In the genomic region with DNA sequence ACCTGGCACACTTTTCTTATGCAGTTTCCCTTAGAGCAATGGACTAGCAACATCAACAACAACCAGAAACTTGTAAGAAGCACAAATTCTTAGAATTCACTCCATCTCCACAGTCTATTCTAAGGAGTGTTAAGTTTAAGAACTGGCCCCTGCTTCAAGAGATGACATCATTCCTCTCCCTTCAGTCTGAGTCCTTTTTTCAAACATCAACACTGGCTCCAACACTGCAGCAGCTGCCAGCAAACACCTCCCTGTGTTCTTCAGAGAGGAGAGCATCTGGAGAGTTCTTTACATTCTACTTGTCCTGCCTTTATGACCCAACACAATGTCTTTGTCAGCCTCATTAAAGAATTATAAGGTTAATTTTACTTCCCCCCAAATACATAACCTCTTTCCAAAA, we compare ENCODE assay signal across 19 cellular contexts.
DNase-seq lines count a peak whose midpoint lies in the region; ATAC-seq and TF ChIP-seq lines count a peak whose summit lies in the region.
"Had no signal": no experiment of that assay in that cellular context is flagged by ENCODE, and none has a peak within 500 bp of the region (broad histone marks: within the 10 kb centered on the region; RNA-seq: fewer than 3 reads in every experiment).

No MANE protein-coding gene starts in this region.

- no peak overlapping the region for H2AFZ ChIP-seq in SK-N-SH (ENCODE audit: low read depth)

- no peaks in the 10 kb centered on the region for H3K36me3 ChIP-seq in SK-N-SH (replicated peaks in 1 of 2; ENCODE audit: control insufficient read depth in 1 of 2, insufficient read depth in 2 of 2, low read length in 1 of 2)
- H3K36me3 ChIP-seq in uterus, result no peaks in the 10 kb centered on the region
- no peaks in the 10 kb centered on the region for H3K36me3 ChIP-seq in sigmoid colon
- H3K36me3 ChIP-seq: stomach had no signal

- peaks cover 8 to 13% of the 10 kb centered on the region in 2 experiments; a peak in 2 of 4 replicates for H3K4me1 ChIP-seq in SK-N-SH (ENCODE audit: control insufficient read depth in 1 of 2, insufficient read depth in 2 of 2, low read depth in 1 of 2, low read length in 1 of 2)
- H3K4me1 ChIP-seq in uterus, result no peaks in the 10 kb centered on the region
- H3K4me1 ChIP-seq in sigmoid colon, result peaks cover 0 to 7% (median 2%) of the 10 kb centered on the region in 4 donors

- TF ChIP-seq EP300 in SK-N-SH (IDR thresholded peaks at IDR 0.05; ENCODE audit: borderline replicate concordance in 1 of 2, low read depth in 1 of 2, low read length in 1 of 2), result no peak
- TF ChIP-seq EP300 in sigmoid colon (IDR thresholded peaks at IDR 0.05), result no peak

- CTCF ChIA-PET in SK-N-SH (lab: Yijun Ruan, JAX), result no interaction called here

- peak overlapping the region in 1 of 2 experiments; percentile 81; a peak in 1 of 4 replicates for H3K27ac ChIP-seq in SK-N-SH (ENCODE audit: low read depth in 2 of 2, low read length in 1 of 2)
- no peak overlapping the region for H3K27ac ChIP-seq in uterus
- H3K27ac ChIP-seq in sigmoid colon, result no peak overlapping the region
- H3K27ac ChIP-seq: stomach had no signal

- H3K79me2 ChIP-seq in SK-N-SH (ENCODE audit: insufficient read depth), result no peaks in the 10 kb centered on the region

- H3K9ac ChIP-seq in SK-N-SH, result no peak overlapping the region

- H3F3A ChIP-seq in SK-N-SH (replicated peaks; ENCODE audit: insufficient read depth), result peaks cover 12% of the 10 kb centered on the region

- intact Hi-C loops in uterus (cut with DNase I; ENCODE audit: low total_unique reads) (no loop called here), sigmoid colon (cut with DNase I) (loop anchor here (10.0 kb wide), 1 partner anchor 142 kb away; no protein-coding TSS in a partner anchor)

- H3K27me3 ChIP-seq in SK-N-SH (ENCODE audit: insufficient read depth) (no peaks in the 10 kb centered on the region), uterus (no peaks in the 10 kb centered on the region), sigmoid colon (no peaks in the 10 kb centered on the region)
- H3K27me3 ChIP-seq: stomach had no signal

- no peak for DNase-seq in SK-N-SH
- DNase-seq in NCI-H226, result peak; percentile 38
- DNase-seq in fibroblast of the aortic adventitia (ENCODE audit: low read depth), result peak; percentile 56
- peak; percentile 32 for DNase-seq in skeletal muscle cell (ENCODE audit: low read depth)
- DNase-seq in NCI-H1436 treated with DMSO at 0.1 percent for 48 hours (lab: John Stamatoyannopoulos, UW), result no peak
- DNase-seq in uterus, result no peak
- DNase-seq in sigmoid colon, result no peak
- DNase-seq: ACHN; activated T-cell treated with anti-CD3 and anti-CD28 coated beads, Interleukin-2, amount 50 U/mL, for 1 hour; CD8-positive, alpha-beta T cell; effector CD4-positive, alpha-beta T cell; foreskin melanocyte; GDM1; NCI-H187; NCI-H748 treated with DMSO at 0.1 percent for 48 hours; stomach; SW 1271 had no signal

- no peaks in the 10 kb centered on the region for H4K20me1 ChIP-seq in SK-N-SH (ENCODE audit: insufficient read depth)

- peak; percentile 57 for ATAC-seq in SK-N-SH treated with all-trans-retinoic acid at 6 μM for 48 hours
- ATAC-seq: CD8-positive, alpha-beta T cell; Panc1 had no signal

- no peak for TF ChIP-seq RAD21 in SK-N-SH (IDR thresholded peaks at IDR 0.05; ENCODE audit: low read length)

- H3K4me3 ChIP-seq in SK-N-SH (ENCODE audit: low read depth in 2 of 2, low read length in 1 of 2), result no peak overlapping the region
- no peak overlapping the region for H3K4me3 ChIP-seq in fibroblast of the aortic adventitia (ENCODE audit: low read depth, low read length)
- H3K4me3 ChIP-seq in skeletal muscle cell (ENCODE audit: low read depth, low read length), result no peak overlapping the region
- H3K4me3 ChIP-seq in uterus, result no peak overlapping the region
- no peak overlapping the region for H3K4me3 ChIP-seq in sigmoid colon
- H3K4me3 ChIP-seq: stomach had no signal

- no peaks in the 10 kb centered on the region for H3K9me2 ChIP-seq in SK-N-SH

- POLR2A ChIA-PET in SK-N-SH (lab: Yijun Ruan, JAX), result no interaction called here

- TF ChIP-seq POLR2A in uterus (IDR thresholded peaks at IDR 0.05), result no peak
- TF ChIP-seq POLR2A in sigmoid colon (IDR thresholded peaks at IDR 0.05), result no peak

- TF ChIP-seq CTCF in SK-N-SH (IDR thresholded peaks at IDR 0.05), result no peak
- TF ChIP-seq CTCF in fibroblast of the aortic adventitia (IDR thresholded peaks at IDR 0.05; ENCODE audit: insufficient read depth, low read length), result no peak
- no peak for TF ChIP-seq CTCF in uterus (IDR thresholded peaks at IDR 0.05)
- TF ChIP-seq CTCF in sigmoid colon (IDR thresholded peaks at IDR 0.05), result no peak

- no peak overlapping the region for H3K4me2 ChIP-seq in SK-N-SH

- H3K9me3 ChIP-seq in SK-N-SH (no peaks in the 10 kb centered on the region), uterus (no peaks in the 10 kb centered on the region), sigmoid colon (no peaks in the 10 kb centered on the region)
- H3K9me3 ChIP-seq: stomach had no signal

TF ChIP-seq in SK-N-SH treated with all-trans-retinoic acid at 6 μM for 48 hours, 23 proteins besides CTCF, POLR2A, EP300 and RAD21:
- TF ChIP-seq RARB (CRISPR knock-in tag; IDR thresholded peaks at IDR 0.05) (no peak), BACH2 (CRISPR knock-in tag; IDR thresholded peaks at IDR 0.05; ENCODE audit: borderline replicate concordance) (no peak), PPARA (CRISPR knock-in tag; IDR thresholded peaks at IDR 0.05; ENCODE audit: borderline replicate concordance) (no peak), CSDC2 (CRISPR knock-in tag; IDR thresholded peaks at IDR 0.05) (no peak)
- TF ChIP-seq, protein P1, sequence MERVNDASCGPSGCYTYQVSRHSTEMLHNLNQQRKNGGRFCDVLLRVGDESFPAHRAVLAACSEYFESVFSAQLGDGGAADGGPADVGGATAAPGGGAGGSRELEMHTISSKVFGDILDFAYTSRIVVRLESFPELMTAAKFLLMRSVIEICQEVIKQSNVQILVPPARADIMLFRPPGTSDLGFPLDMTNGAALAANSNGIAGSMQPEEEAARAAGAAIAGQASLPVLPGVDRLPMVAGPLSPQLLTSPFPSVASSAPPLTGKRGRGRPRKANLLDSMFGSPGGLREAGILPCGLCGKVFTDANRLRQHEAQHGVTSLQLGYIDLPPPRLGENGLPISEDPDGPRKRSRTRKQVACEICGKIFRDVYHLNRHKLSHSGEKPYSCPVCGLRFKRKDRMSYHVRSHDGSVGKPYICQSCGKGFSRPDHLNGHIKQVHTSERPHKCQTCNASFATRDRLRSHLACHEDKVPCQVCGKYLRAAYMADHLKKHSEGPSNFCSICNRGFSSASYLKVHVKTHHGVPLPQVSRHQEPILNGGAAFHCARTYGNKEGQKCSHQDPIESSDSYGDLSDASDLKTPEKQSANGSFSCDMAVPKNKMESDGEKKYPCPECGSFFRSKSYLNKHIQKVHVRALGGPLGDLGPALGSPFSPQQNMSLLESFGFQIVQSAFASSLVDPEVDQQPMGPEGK (CRISPR knock-in tag; IDR thresholded peaks at IDR 0.05; ENCODE audit: borderline replicate concordance), result no peak

TF ChIP-seq in SK-N-SH, 30 proteins besides CTCF, POLR2A, EP300 and RAD21:
- TF ChIP-seq RCOR1 (IDR thresholded peaks at IDR 0.05; ENCODE audit: low read length), result no peak

Comparison
In these comparisons a context has a peak if more than half of its experiments do, and no peak if none do; other contexts are left out.
1. DNase-seq: peak in NCI-H226 (single experiment), fibroblast of the aortic adventitia (single experiment) and skeletal muscle cell (single experiment); none in SK-N-SH (single experiment), NCI-H1436 treated with DMSO at 0.1 percent for 48 hours (single experiment), uterus (0 of 2) and sigmoid colon (single experiment).